Comparison of ENCODE assay signal across 14 cellular contexts in the genomic region with DNA sequence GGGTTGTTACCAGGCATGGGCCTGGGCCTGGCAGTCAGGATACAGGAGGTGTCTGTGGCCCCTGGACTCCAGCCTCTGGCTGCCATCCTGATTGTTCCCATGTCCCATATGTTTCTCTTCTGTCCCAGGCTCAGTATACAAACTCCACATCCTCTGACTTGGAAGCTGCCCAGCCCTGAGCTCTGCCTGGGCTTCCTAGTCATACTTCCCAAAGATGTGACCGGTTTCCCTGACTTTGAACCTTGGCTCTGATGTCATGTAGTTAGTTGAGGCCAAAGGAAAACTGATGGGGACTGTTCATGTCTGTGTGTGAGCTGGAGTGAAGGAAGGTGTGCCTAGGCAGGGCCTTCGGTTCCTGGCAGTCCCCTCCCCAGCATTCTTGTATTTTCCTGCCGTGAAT. TPM values are rescaled to one million over a fixed set of nuclear protein-coding genes. Genes with fewer than 3 reads are reported as not detected.
DNase-seq lines count a peak whose midpoint lies in the region; ATAC-seq and TF ChIP-seq lines count a peak whose summit lies in the region.
"Had no signal": no experiment of that assay in that cellular context is flagged by ENCODE, and none has a peak within 500 bp of the region (broad histone marks: within the 10 kb centered on the region; RNA-seq: fewer than 3 reads in every experiment).

No MANE protein-coding gene starts in this region.

- no peak overlapping the region for H3K4me3 ChIP-seq in left ventricle myocardium inferior
- H3K4me3 ChIP-seq in heart left ventricle, result no peak overlapping the region
- no peak overlapping the region for H3K4me3 ChIP-seq in liver (ENCODE audit: low read depth in 1 of 3, low read length in 3 of 3)
- no peak overlapping the region for H3K4me3 ChIP-seq in psoas muscle
- H3K4me3 ChIP-seq in stomach, result no peak overlapping the region

- TF ChIP-seq CTCF in left ventricle myocardium inferior (IDR thresholded peaks at IDR 0.05; ENCODE audit: borderline replicate concordance), result no peak
- no peak for TF ChIP-seq CTCF in heart left ventricle (IDR thresholded peaks at IDR 0.05)
- TF ChIP-seq CTCF in liver (IDR thresholded peaks at IDR 0.05; ENCODE audit: low read depth, low read length, missing input control), result no peak
- no peak for TF ChIP-seq CTCF in psoas muscle (IDR thresholded peaks at IDR 0.05)
- no peak for TF ChIP-seq CTCF in stomach (IDR thresholded peaks at IDR 0.05)

- TF ChIP-seq POLR2A in heart left ventricle (IDR thresholded peaks at IDR 0.05), result no peak
- no peak for TF ChIP-seq POLR2A in stomach (IDR thresholded peaks at IDR 0.05)

- H3K9me3 ChIP-seq in left ventricle myocardium inferior (replicated peaks) (no peaks in the 10 kb centered on the region), heart left ventricle (no peaks in the 10 kb centered on the region), liver (ENCODE audit: control insufficient read depth in 4 of 4, low read length in 3 of 4) (no peaks in the 10 kb centered on the region), psoas muscle (no peaks in the 10 kb centered on the region), stomach (no peaks in the 10 kb centered on the region)
- H3K9me3 ChIP-seq: Caco-2 had no signal

- peaks cover 81% of the 10 kb centered on the region for H3K4me1 ChIP-seq in left ventricle myocardium inferior
- H3K4me1 ChIP-seq in heart left ventricle, result peaks cover 5 to 76% (median 41%) of the 10 kb centered on the region in 12 donors
- H3K4me1 ChIP-seq in liver (ENCODE audit: control insufficient read depth in 4 of 4, insufficient read depth in 4 of 4, low read length in 3 of 4), result peaks cover 0 to 26% (median 11%) of the 10 kb centered on the region in 4 donors
- H3K4me1 ChIP-seq in psoas muscle, result peaks cover 80% of the 10 kb centered on the region
- peaks cover 59 to 93% (median 77%) of the 10 kb centered on the region in 4 donors for H3K4me1 ChIP-seq in stomach

- no peaks in the 10 kb centered on the region for H3K27me3 ChIP-seq in left ventricle myocardium inferior (ENCODE audit: low read depth)
- H3K27me3 ChIP-seq in heart left ventricle, result no peaks in the 10 kb centered on the region
- no peaks in the 10 kb centered on the region for H3K27me3 ChIP-seq in liver (ENCODE audit: control insufficient read depth in 4 of 4, insufficient read depth in 4 of 4, low read length in 3 of 4)
- H3K27me3 ChIP-seq in psoas muscle (ENCODE audit: insufficient read depth in 3 of 3, low read length in 2 of 3), result no peaks in the 10 kb centered on the region
- no peaks in the 10 kb centered on the region for H3K27me3 ChIP-seq in stomach

- H3K36me3 ChIP-seq in left ventricle myocardium inferior (no peaks in the 10 kb centered on the region), heart left ventricle (no peaks in the 10 kb centered on the region), liver (ENCODE audit: control insufficient read depth in 4 of 4, insufficient read depth in 3 of 4, low read depth in 1 of 4, low read length in 3 of 4) (no peaks in the 10 kb centered on the region), psoas muscle (ENCODE audit: insufficient read depth in 1 of 2, low read depth in 1 of 2) (no peaks in the 10 kb centered on the region), stomach (peaks cover 0 to 3% (median 1%) of the 10 kb centered on the region in 4 donors)

- H3K9ac ChIP-seq in liver (ENCODE audit: low read depth in 1 of 2, low read length in 2 of 2), result no peak overlapping the region

- intact Hi-C loops in left ventricle myocardium inferior (cut with micrococcal nuclease) (no loop called here), heart left ventricle (cut with DNase I) (loop anchor here in 1 of 10 donors (5.0 kb wide), 1 partner anchor 43 kb away; no protein-coding TSS in a partner anchor), psoas muscle (cut with DNase I) (no loop called here), stomach (cut with DNase I; ENCODE audit: low total_unique reads) (no loop called here)

- no peak for TF ChIP-seq RAD21 in liver (IDR thresholded peaks at IDR 0.05)

- DNase-seq in left ventricle myocardium inferior (no peak), heart left ventricle (no peak), psoas muscle (no peak), stomach (peak; percentile 59), NCI-H82 treated with DMSO at 0.1 percent for 48 hours (lab: John Stamatoyannopoulos, UW; ENCODE audit: unreplicated experiment) (no peak), HuH-7 (ENCODE audit: low spot score) (no peak), cerebellar nuclear complex (lab: John Stamatoyannopoulos, UW) (no peak)
- DNase-seq: Caco-2; CD8-positive, alpha-beta memory T cell; DND-41; GF-D8 had no signal

- no peak for ATAC-seq in heart left ventricle
- no peak for ATAC-seq in psoas muscle
- ATAC-seq: HCT116 had no signal

- H3K27ac ChIP-seq in left ventricle myocardium inferior (replicated peaks) (peak overlapping the region; percentile 0), heart left ventricle (peak overlapping the region in 5 of 12 donors; percentile 6 to 61 (median 14)), liver (ENCODE audit: low read depth in 1 of 2, low read length in 2 of 2) (no peak overlapping the region), psoas muscle (peak overlapping the region; percentile 94), stomach (peak overlapping the region; percentile 73 to 95 (median 84))
- H3K27ac ChIP-seq: 22Rv1 had no signal

- no peak for TF ChIP-seq EP300 in stomach (IDR thresholded peaks at IDR 0.05)

- 34 to 75% (median 61%) methylated on average over 3 of the region's 3 CpGs for WGBS in heart left ventricle, 4 donors
- WGBS in liver, result 71% methylated on average over 3 of the region's 3 CpGs
- 71 to 80% (median 76%) methylated on average over 3 of the region's 3 CpGs for WGBS in psoas muscle, 3 donors
- WGBS in stomach, 5 donors, result 41 to 61% (median 58%) methylated on average over 3 of the region's 3 CpGs

TF ChIP-seq in liver, 16 proteins besides CTCF, POLR2A, EP300 and RAD21:
- TF ChIP-seq FOXA1 (IDR thresholded peaks at IDR 0.05) (no peak), HNF4G (IDR thresholded peaks at IDR 0.05) (no peak), HNF4A (conservative IDR thresholded peaks at IDR 0.05) (peak; percentile 38 to 43)
- TF ChIP-seq, protein P1, sequence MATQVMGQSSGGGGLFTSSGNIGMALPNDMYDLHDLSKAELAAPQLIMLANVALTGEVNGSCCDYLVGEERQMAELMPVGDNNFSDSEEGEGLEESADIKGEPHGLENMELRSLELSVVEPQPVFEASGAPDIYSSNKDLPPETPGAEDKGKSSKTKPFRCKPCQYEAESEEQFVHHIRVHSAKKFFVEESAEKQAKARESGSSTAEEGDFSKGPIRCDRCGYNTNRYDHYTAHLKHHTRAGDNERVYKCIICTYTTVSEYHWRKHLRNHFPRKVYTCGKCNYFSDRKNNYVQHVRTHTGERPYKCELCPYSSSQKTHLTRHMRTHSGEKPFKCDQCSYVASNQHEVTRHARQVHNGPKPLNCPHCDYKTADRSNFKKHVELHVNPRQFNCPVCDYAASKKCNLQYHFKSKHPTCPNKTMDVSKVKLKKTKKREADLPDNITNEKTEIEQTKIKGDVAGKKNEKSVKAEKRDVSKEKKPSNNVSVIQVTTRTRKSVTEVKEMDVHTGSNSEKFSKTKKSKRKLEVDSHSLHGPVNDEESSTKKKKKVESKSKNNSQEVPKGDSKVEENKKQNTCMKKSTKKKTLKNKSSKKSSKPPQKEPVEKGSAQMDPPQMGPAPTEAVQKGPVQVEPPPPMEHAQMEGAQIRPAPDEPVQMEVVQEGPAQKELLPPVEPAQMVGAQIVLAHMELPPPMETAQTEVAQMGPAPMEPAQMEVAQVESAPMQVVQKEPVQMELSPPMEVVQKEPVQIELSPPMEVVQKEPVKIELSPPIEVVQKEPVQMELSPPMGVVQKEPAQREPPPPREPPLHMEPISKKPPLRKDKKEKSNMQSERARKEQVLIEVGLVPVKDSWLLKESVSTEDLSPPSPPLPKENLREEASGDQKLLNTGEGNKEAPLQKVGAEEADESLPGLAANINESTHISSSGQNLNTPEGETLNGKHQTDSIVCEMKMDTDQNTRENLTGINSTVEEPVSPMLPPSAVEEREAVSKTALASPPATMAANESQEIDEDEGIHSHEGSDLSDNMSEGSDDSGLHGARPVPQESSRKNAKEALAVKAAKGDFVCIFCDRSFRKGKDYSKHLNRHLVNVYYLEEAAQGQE (IDR thresholded peaks at IDR 0.05), result no peak

RNA-seq across cellular contexts. Expression of a gene that starts 50.4 kb away (rescaled TPM):
- total RNA-seq in left ventricle myocardium inferior, result 93.3 TPM
- total RNA-seq in heart left ventricle, result 100 to 1,000 TPM in 3 of 9 donors, 10 to 100 TPM in 6; 58.1 to 222 (median 94.5) TPM
- polyA plus RNA-seq in heart left ventricle, result 100 to 1,000 TPM in 1 of 2 donors, 10 to 100 TPM in 1; 82.0 to 238 TPM
- total RNA-seq in liver, result 10 to 100 TPM in 1 of 2 donors, 1 to 10 TPM in 1; 8.1 to 15.6 TPM
- polyA plus RNA-seq in liver, result 10 to 100 TPM; 31.1 to 45.7 TPM
- total RNA-seq in psoas muscle, result 100 to 1,000 TPM; 193 to 408 (median 285) TPM
- 100 to 1,000 TPM; 217 to 601 (median 297) TPM for polyA plus RNA-seq in psoas muscle
- total RNA-seq in stomach, result 1,000 to 10,000 TPM in 1 of 5 donors, 100 to 1,000 TPM in 3, 10 to 100 TPM in 1; 23.2 to 1,029 (median 220) TPM
- 1,000 to 10,000 TPM in 2 of 3 donors, 100 to 1,000 TPM in 1; 378 to 3,028 (median 2,014) TPM for polyA plus RNA-seq in stomach

Comparison
In these comparisons a context has a peak if more than half of its experiments do, and no peak if none do; other contexts are left out.
1. H3K27ac ChIP-seq: peak in left ventricle myocardium inferior (single experiment), psoas muscle (single experiment) and stomach (5 of 5); none in liver (0 of 2).